In genomic region chr22:32476286-32476685, GRCh38 we compare ENCODE assay signal across 11 cellular contexts. TPM values are rescaled to one million over a fixed set of nuclear protein-coding genes. Genes with fewer than 3 reads are reported as not detected.
DNase-seq lines count a peak whose midpoint lies in the region; ATAC-seq, FAIRE-seq and TF ChIP-seq lines count a peak whose summit lies in the region.
"Had no signal": no experiment of that assay in that cellular context is flagged by ENCODE, and none has a peak within 500 bp of the region (broad histone marks: within the 10 kb centered on the region; RNA-seq: fewer than 3 reads in every experiment).

No MANE protein-coding gene starts in this region.

- CTCF ChIA-PET in A549 (lab: Yijun Ruan, JAX) (no interaction called here), IMR-90 (lab: Yijun Ruan, JAX) (interaction anchor here (1.1 to 2.3 kb wide), 3 partner anchors 10 to 321 kb away, joined by 3 to 10 read pairs (median 3); no protein-coding TSS in a partner anchor)

- H3K4ac ChIP-seq in IMR-90 (ENCODE audit: low read depth, low read length), result no peak overlapping the region

- no peak overlapping the region for H2AK9ac ChIP-seq in IMR-90 (replicated peaks; ENCODE audit: low read depth, low read length, poor library complexity)

- peak overlapping the region; percentile 81 for H3K4me3 ChIP-seq in A549
- H3K4me3 ChIP-seq in IMR-90 (ENCODE audit: insufficient read depth, low read depth, low read length), result no peak overlapping the region
- peak overlapping the region; percentile 90 for H3K4me3 ChIP-seq in bronchial epithelial cell (ENCODE audit: low read depth, low read length)
- H3K4me3 ChIP-seq in mucosa of rectum (ENCODE audit: low read length in 2 of 2), result peak overlapping the region; percentile 81 to 94

- H3K9ac ChIP-seq in IMR-90 (ENCODE audit: low read depth, low read length) (peak overlapping the region; percentile 70; the same call in 1 of the 2 replicates), mucosa of rectum (ENCODE audit: low read depth in 1 of 2, low read length in 2 of 2) (peak overlapping the region; percentile 92 to 98)

- H2BK20ac ChIP-seq in IMR-90 (ENCODE audit: low read depth, low read length), result no peak overlapping the region

- H2BK120ac ChIP-seq in IMR-90 (ENCODE audit: low read depth, low read length), result no peak overlapping the region

- no peak for TF ChIP-seq CTCF in A549 (IDR thresholded peaks at IDR 0.05)
- TF ChIP-seq CTCF in IMR-90 (conservative IDR thresholded peaks at IDR 0.05; ENCODE audit: low read depth, low read length), result no peak
- no peak for TF ChIP-seq CTCF in bronchial epithelial cell (IDR thresholded peaks at IDR 0.05; ENCODE audit: insufficient read depth, low read length, severe bottlenecking)

- H2BK5ac ChIP-seq in IMR-90 (ENCODE audit: low read depth, low read length, poor library complexity, severe bottlenecking), result no peak overlapping the region

- H3K14ac ChIP-seq in IMR-90 (replicated peaks; ENCODE audit: low read depth, low read length), result no peak overlapping the region

- H3K4me1 ChIP-seq in A549 (peaks cover 21% of the 10 kb centered on the region; the same call in 2 of the 3 replicates), IMR-90 (ENCODE audit: control insufficient read depth, insufficient read depth, low read length) (peaks cover 11% of the 10 kb centered on the region), mucosa of rectum (ENCODE audit: control insufficient read depth in 2 of 2, insufficient read depth in 2 of 2, low read length in 2 of 2) (peaks cover 12 to 18% of the 10 kb centered on the region in 2 donors)

- in situ Hi-C loops in IMR-90 (cut with MboI; ENCODE audit: low sequenced_read_pairs), result loop anchor here (10.0 kb wide), 1 partner anchor 501 kb away; no protein-coding TSS in a partner anchor

- H3K27ac ChIP-seq in A549 (no peak overlapping the region), IMR-90 (ENCODE audit: insufficient read depth, low read length) (no peak overlapping the region), mucosa of rectum (ENCODE audit: low read depth in 2 of 2, low read length in 2 of 2) (peak overlapping the region in 1 of 2 donors; percentile 97)

- no peak for TF ChIP-seq POLR2A in A549 (IDR thresholded peaks at IDR 0.05; ENCODE audit: low read length)
- TF ChIP-seq POLR2A in IMR-90 (IDR thresholded peaks at IDR 0.05; ENCODE audit: low read depth, low read length), result no peak

- TF ChIP-seq RAD21 in A549 (conservative IDR thresholded peaks at IDR 0.05 in 1 of 2, IDR thresholded peaks at IDR 0.05 in 1 of 2) (no peak), IMR-90 (IDR thresholded peaks at IDR 0.05; ENCODE audit: low read length) (no peak)

- H3K36me3 ChIP-seq in IMR-90 (ENCODE audit: control insufficient read depth, insufficient read depth, low read length), result peaks cover 3% of the 10 kb centered on the region
- no peaks in the 10 kb centered on the region for H3K36me3 ChIP-seq in bronchial epithelial cell (ENCODE audit: control insufficient read depth, insufficient read depth, low read length)
- H3K36me3 ChIP-seq in mucosa of rectum (ENCODE audit: control insufficient read depth in 2 of 2, insufficient read depth in 2 of 2, low read length in 2 of 2), result peaks cover 3% of the 10 kb centered on the region in 2 donors

- H2BK15ac ChIP-seq in IMR-90 (ENCODE audit: low read depth, low read length), result no peak overlapping the region

- no TSS peak for BruUV-seq in IMR-90 (replicated peaks; lab: Mats Ljungman, UMichigan)

- H3K4me2 ChIP-seq in A549 (peak overlapping the region; percentile 91), IMR-90 (ENCODE audit: low read depth, low read length) (peak overlapping the region; percentile 87)

- H3K79me1 ChIP-seq in IMR-90 (ENCODE audit: low read depth in 1 of 2, low read length in 2 of 2), result peaks cover 0 to 34% of the 10 kb centered on the region in 2 experiments; a peak in 2 of 4 replicates

- no peak for ATAC-seq in A549
- ATAC-seq in IMR-90 (ENCODE audit: low read depth), result no peak
- ATAC-seq in HG03354 (IDR thresholded peaks at IDR 0.05; ENCODE audit: poor library complexity, severe bottlenecking, unreplicated experiment), result no peak
- no peak for ATAC-seq in GM19467 (IDR thresholded peaks at IDR 0.05; ENCODE audit: unreplicated experiment)

- no peak overlapping the region for H3K23ac ChIP-seq in IMR-90 (ENCODE audit: low read depth, low read length)

- FAIRE-seq in A549 (lab: Jason Lieb, UNC) (no peak), bronchial epithelial cell (lab: Jason Lieb, UNC) (no peak)

- no peak overlapping the region for H2AK5ac ChIP-seq in IMR-90 (ENCODE audit: low read depth, low read length)

- peaks cover 50% of the 10 kb centered on the region for H4K20me1 ChIP-seq in IMR-90 (ENCODE audit: insufficient read depth, low read length)

- no peak for DNase-seq in A549 (ENCODE audit: low read depth in 1 of 2, low spot score in 1 of 2)
- DNase-seq in IMR-90, result no peak
- no peak for DNase-seq in bronchial epithelial cell (ENCODE audit: low read depth)
- DNase-seq in SK-N-DZ (ENCODE audit: low spot score), result no peak
- DNase-seq in NCI-H1105 treated with DMSO at 0.1 percent for 48 hours (lab: John Stamatoyannopoulos, UW), result no peak
- DNase-seq: GDM1, NCI-H1048 had no signal

- POLR2A ChIA-PET in A549 (lab: Yijun Ruan, JAX) (no interaction called here), IMR-90 (lab: Charles Lee; ENCODE audit: unreplicated experiment) (interaction anchor here (0.6 kb wide), 1 partner anchor 328 kb away, joined by 3 read pairs; no protein-coding TSS in a partner anchor)

- dilution Hi-C loops in IMR-90 (cut with HindIII; ENCODE audit: low sequenced_read_pairs, unreplicated experiment), result no loop called here

- no peak overlapping the region for H4K8ac ChIP-seq in IMR-90 (ENCODE audit: low read depth in 2 of 2, low read length in 2 of 2)

- H4K91ac ChIP-seq in IMR-90 (ENCODE audit: insufficient read depth, low read depth, low read length), result no peak overlapping the region

- no peak overlapping the region for H2AFZ ChIP-seq in IMR-90 (replicated peaks; ENCODE audit: low read length, poor library complexity)

- no peak overlapping the region for H4K5ac ChIP-seq in IMR-90 (ENCODE audit: low read depth, low read length)

- H3K56ac ChIP-seq in IMR-90 (ENCODE audit: extremely low read depth, insufficient read depth, low read length), result no peak overlapping the region

- H3K9me3 ChIP-seq in A549 (no peaks in the 10 kb centered on the region), IMR-90 (ENCODE audit: control insufficient read depth, insufficient read depth, low read length) (no peaks in the 10 kb centered on the region), mucosa of rectum (ENCODE audit: control insufficient read depth in 2 of 2, low read length in 2 of 2) (no peaks in the 10 kb centered on the region)

- peaks cover 3% of the 10 kb centered on the region; the same call in 1 of the 2 replicates for H3K9me1 ChIP-seq in IMR-90 (ENCODE audit: insufficient read depth, low read length)

- H3K27me3 ChIP-seq in IMR-90 (ENCODE audit: control insufficient read depth, insufficient read depth, low read length) (no peaks in the 10 kb centered on the region), bronchial epithelial cell (ENCODE audit: control insufficient read depth, insufficient read depth, low read length) (no peaks in the 10 kb centered on the region), mucosa of rectum (ENCODE audit: control insufficient read depth in 2 of 2, insufficient read depth in 2 of 2, low read length in 2 of 2) (no peaks in the 10 kb centered on the region)

- 30% methylated on average over 4 of the region's 4 CpGs for WGBS in A549 (ENCODE audit: missing lambda C conversion rate)
- WGBS in IMR-90 (ENCODE audit: extremely low coverage in 2 of 2, insufficient read length in 1 of 2), 2 experiments, result no CpG with 5 or more reads among the region's 4 CpGs

- no peak for TF ChIP-seq EP300 in A549 (IDR thresholded peaks at IDR 0.05)

- intact Hi-C loops in IMR-90 (cut with micrococcal nuclease), result loop anchor here (2.0 to 10.0 kb wide), 3 partner anchors 15 to 811 kb away; partner anchors contain the start of gene PISD

- no peak overlapping the region for H3K18ac ChIP-seq in IMR-90 (ENCODE audit: low read depth, low read length)

TF ChIP-seq in A549, 52 proteins besides CTCF, POLR2A, EP300 and RAD21 (continues in another document):
- no peak for TF ChIP-seq SREBF2 (IDR thresholded peaks at IDR 0.05)
- no peak for TF ChIP-seq HES2 (IDR thresholded peaks at IDR 0.05)

TF ChIP-seq in IMR-90, 13 proteins besides CTCF, POLR2A, EP300 and RAD21 (continues in another document):
- no peak for TF ChIP-seq RFX5 (IDR thresholded peaks at IDR 0.05; ENCODE audit: low read depth, low read length)

RNA-seq across cellular contexts. Expression of gene FBXO7, which starts 1.7 kb away (rescaled TPM):
- polyA plus RNA-seq in A549 (2011; rRNA removed), result 131 and 134 TPM in 2 replicates
- 51.5 and 63.0 TPM in 2 replicates for polyA plus RNA-seq in A549 (2012; cell fraction: cytosol; rRNA removed)
- polyA plus RNA-seq in A549 (2012; cell fraction: nucleus; rRNA removed), result 31.2 and 42.9 TPM in 2 replicates
- polyA plus RNA-seq in A549 (2017; fragmentation: RNase III; extraction: RNeasy Plus Mini Kit Qiagen cat#74134 plus additional on column Dnase treatment), result 53.4 to 58.0 TPM (median 57.3 TPM) in 3 replicates
- polyA minus RNA-seq in A549 (2011; rRNA and poly(A)+ RNA removed), result 94.2 and 119 TPM in 2 replicates
- total RNA-seq in IMR-90 (2012; rRNA removed), result 61.4 and 71.5 TPM in 2 replicates
- polyA plus RNA-seq in IMR-90 (2012; rRNA removed), result 69.7 and 71.5 TPM in 2 replicates
- polyA plus RNA-seq in IMR-90 (2012; cell fraction: cytosol; rRNA removed), result 34.6 and 44.8 TPM in 2 replicates
- polyA plus RNA-seq in IMR-90 (2012; cell fraction: nucleus; rRNA removed; ENCODE audit: low replicate concordance), result 24.9 and 76.6 TPM in 2 replicates
- 47.4 and 49.5 TPM in 2 replicates for total RNA-seq in bronchial epithelial cell
- polyA plus RNA-seq in SK-N-DZ (2014; cell fraction: cytosol; rRNA removed), result 105 and 109 TPM in 2 replicates
- polyA plus RNA-seq in SK-N-DZ (2014; cell fraction: nucleus; rRNA removed), result 62.3 and 63.6 TPM in 2 replicates

RNA-seq across cellular contexts. Expression of gene BPIFC, which starts 12.0 kb away (rescaled TPM):
- not detected in 2 replicates for polyA plus RNA-seq in A549 (2011; rRNA removed)
- polyA plus RNA-seq in A549 (2012; cell fraction: cytosol; rRNA removed), result not detected in 2 replicates
- not detected in 2 replicates for polyA plus RNA-seq in A549 (2012; cell fraction: nucleus; rRNA removed)
- polyA plus RNA-seq in A549 (2017; fragmentation: RNase III; extraction: RNeasy Plus Mini Kit Qiagen cat#74134 plus additional on column Dnase treatment), result not detected in 3 replicates
- polyA minus RNA-seq in A549 (2011; rRNA and poly(A)+ RNA removed), result not detected in 2 replicates
- not detected in 2 replicates for total RNA-seq in IMR-90 (2012; rRNA removed)
- polyA plus RNA-seq in IMR-90 (2012; rRNA removed), result not detected in 2 replicates
- polyA plus RNA-seq in IMR-90 (2012; cell fraction: cytosol; rRNA removed), result not detected in 2 replicates
- polyA plus RNA-seq in IMR-90 (2012; cell fraction: nucleus; rRNA removed; ENCODE audit: low replicate concordance), result not detected in 2 replicates
- total RNA-seq in bronchial epithelial cell, result 0.64 TPM in 1 of 2 replicates, not detected in the other
- polyA plus RNA-seq in SK-N-DZ (2014; cell fraction: cytosol; rRNA removed), result not detected in 2 replicates
- polyA plus RNA-seq in SK-N-DZ (2014; cell fraction: nucleus; rRNA removed), result not detected in 2 replicates
- total RNA-seq: glomerular endothelial cell had no signal
